Comparison of ENCODE assay signal across 1 cellular context in the genomic region with DNA sequence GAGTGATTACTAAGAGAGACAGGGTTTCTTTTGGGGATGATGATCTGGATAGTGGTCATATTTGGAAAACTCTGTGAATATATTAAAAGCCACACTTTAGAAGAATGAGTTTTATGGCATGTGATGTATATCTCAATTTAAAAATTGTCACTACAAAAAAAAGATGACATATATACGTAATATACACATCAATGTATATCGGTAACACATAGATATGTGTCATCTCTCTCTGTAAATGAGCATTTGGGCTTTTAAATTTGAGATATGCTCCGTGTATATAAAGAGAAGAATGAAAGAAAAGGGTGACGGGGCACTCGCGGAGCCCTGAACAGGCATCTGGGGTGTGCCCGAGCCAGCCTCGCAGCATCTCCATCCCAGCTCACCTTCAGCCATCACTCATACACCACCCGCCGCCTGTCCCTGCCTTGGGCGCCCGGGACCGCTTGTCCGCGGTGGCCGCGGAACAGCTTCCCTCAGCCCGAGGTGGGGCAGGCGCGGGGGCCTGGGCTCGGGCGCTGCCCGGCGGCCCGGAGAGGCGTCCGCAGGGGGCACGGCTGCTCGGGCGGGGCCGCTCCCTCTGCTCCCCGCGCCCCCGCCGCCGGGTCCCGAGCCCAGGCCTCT.
TF ChIP-seq lines count a peak whose summit lies in the region.

No MANE protein-coding gene starts in this region.

TF ChIP-seq in endothelial cell of umbilical vein, 7 proteins besides CTCF, POLR2A, EP300 and RAD21 (continued from another document):
- TF ChIP-seq POLR2AphosphoS5 (IDR thresholded peaks at IDR 0.05; ENCODE audit: insufficient read depth, low read depth, low read length), result no peak
